ENCODE assay signal across 15 cellular contexts in the genomic region with DNA sequence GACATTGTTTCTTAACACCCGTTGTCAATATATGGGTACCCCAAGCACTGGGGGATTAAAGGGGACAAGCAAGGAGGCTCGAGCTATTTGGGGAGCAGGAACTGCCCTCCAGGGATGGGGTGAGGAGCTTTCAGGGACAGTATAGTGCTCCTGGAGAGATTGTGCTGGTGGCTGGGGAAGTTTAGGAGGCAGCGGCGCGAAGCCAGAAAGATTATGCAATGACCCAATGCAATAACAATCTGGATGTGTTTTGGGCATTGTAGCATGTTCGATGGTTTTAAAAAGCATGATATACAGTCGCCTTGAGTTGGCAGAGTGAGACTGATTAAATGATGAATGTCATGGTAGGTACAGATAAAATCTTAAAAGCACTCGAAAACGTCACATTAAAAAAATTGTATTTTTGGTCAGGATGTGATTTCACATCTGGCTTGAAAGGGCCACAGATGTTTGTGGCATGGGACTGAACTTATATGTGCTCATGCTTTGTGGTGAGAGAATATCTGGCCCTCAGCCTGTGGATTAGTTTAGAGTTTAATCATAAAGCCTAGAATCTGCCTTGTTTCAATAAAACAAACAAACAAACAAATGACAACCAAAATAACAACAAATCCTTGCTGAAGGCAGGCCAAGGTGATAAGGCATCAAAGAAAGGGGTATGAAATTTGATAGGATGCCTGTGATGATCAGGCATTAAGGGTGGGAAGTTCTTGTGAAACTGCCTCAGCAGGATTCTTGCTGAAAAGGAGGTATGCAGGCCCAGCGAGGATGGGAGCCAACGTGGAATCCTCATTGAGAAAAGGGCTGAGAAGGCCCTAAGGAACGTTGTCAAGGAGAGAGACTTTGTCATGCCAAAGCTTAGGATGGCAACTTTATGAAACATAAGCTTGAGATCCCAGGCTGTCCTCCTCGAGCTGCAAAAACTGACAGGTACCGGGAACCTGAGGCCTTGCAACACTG.
"Had no signal": no experiment of that assay in that cellular context is flagged by ENCODE, and none has a peak within 500 bp of the region (broad histone marks: within the 10 kb centered on the region; RNA-seq: fewer than 3 reads in every experiment).

No MANE protein-coding gene starts in this region.

- H3K9me3 Mint-ChIP-seq: activated CD4-positive, alpha-beta memory T cell treated with anti-CD3 and anti-CD28 coated beads, Interleukin-2, amount 10 ng/mL, durations not matched to agents 7 days and 5 days; activated naive CD8-positive, alpha-beta T cell treated with anti-CD3 and anti-CD28 coated beads, Interleukin-2, amount 50 U/mL, for 24 hours; activated T-helper 1 cell treated with anti-CD3 and anti-CD28 coated beads, Interleukin-12 subunit alpha, Interleukin-12 subunit beta, Interleukin-2, Interleukin-4 antibody, amounts not matched to agents 30 ng/mL and 10 ng/mL and 1 ng/mL, durations not matched to agents 14 hours and 24 hours and 36 hours; stimulated activated effector memory CD8-positive, alpha-beta T cell treated with anti-CD3 and anti-CD28 coated beads, Interleukin-12 subunit alpha, Interleukin-12 subunit beta, amount 100 ng/mL, for 72 hours had no signal

- H3K36me3 ChIP-seq: esophagus squamous epithelium, lower lobe of right lung, neutrophil, tibial nerve had no signal

- H3K27me3 Mint-ChIP-seq: activated CD4-positive, alpha-beta memory T cell treated with anti-CD3 and anti-CD28 coated beads, Interleukin-2, amount 10 ng/mL, durations not matched to agents 7 days and 5 days had no signal

- H3K9me3 ChIP-seq: ascending aorta, esophagus squamous epithelium, lower lobe of right lung, neutrophil, tibial nerve had no signal

- DNase-seq: activated CD4-positive, alpha-beta memory T cell treated with anti-CD3 and anti-CD28 coated beads, Interleukin-2, amount 10 ng/mL, durations not matched to agents 7 days and 5 days; activated CD8-positive, alpha-beta memory T cell treated with anti-CD3 and anti-CD28 coated beads, Interleukin-2, amount 50 U/mL, for 4 hours; activated naive CD4-positive, alpha-beta T cell treated with Interleukin-2 at 50 U/mL for 16 hours; activated naive CD8-positive, alpha-beta T cell treated with anti-CD3 and anti-CD28 coated beads, Interleukin-2, amount 50 U/mL, for 24 hours; esophagus squamous epithelium; hippocampal formation; lower lobe of right lung; naive B cell; T-helper 9 cell had no signal

- H3K4me1 Mint-ChIP-seq: activated CD4-positive, alpha-beta memory T cell treated with anti-CD3 and anti-CD28 coated beads, Interleukin-2, amount 10 ng/mL, durations not matched to agents 7 days and 5 days had no signal

- H3K27ac ChIP-seq: esophagus squamous epithelium, lower lobe of right lung, neutrophil, tibial nerve had no signal

- ATAC-seq: activated naive CD8-positive, alpha-beta T cell treated with anti-CD3 and anti-CD28 coated beads, Interleukin-2, amount 50 U/mL, for 24 hours; lower lobe of right lung; right cardiac atrium; stimulated activated effector memory CD8-positive, alpha-beta T cell treated with anti-CD3 and anti-CD28 coated beads, Interleukin-12 subunit alpha, Interleukin-12 subunit beta, amount 100 ng/mL, for 72 hours had no signal

- H3K4me3 Mint-ChIP-seq: activated CD4-positive, alpha-beta memory T cell treated with anti-CD3 and anti-CD28 coated beads, Interleukin-2, amount 10 ng/mL, durations not matched to agents 7 days and 5 days; activated naive CD8-positive, alpha-beta T cell treated with anti-CD3 and anti-CD28 coated beads, Interleukin-2, amount 50 U/mL, for 24 hours; activated T-helper 1 cell treated with anti-CD3 and anti-CD28 coated beads, Interleukin-12 subunit alpha, Interleukin-12 subunit beta, Interleukin-2, Interleukin-4 antibody, amounts not matched to agents 30 ng/mL and 10 ng/mL and 1 ng/mL, durations not matched to agents 14 hours and 24 hours and 36 hours; stimulated activated effector memory CD8-positive, alpha-beta T cell treated with anti-CD3 and anti-CD28 coated beads, Interleukin-12 subunit alpha, Interleukin-12 subunit beta, amount 100 ng/mL, for 72 hours had no signal

- H3K27me3 ChIP-seq: ascending aorta, esophagus squamous epithelium, neutrophil, tibial nerve had no signal

- H3K36me3 Mint-ChIP-seq: stimulated activated effector memory CD8-positive, alpha-beta T cell treated with anti-CD3 and anti-CD28 coated beads, Interleukin-12 subunit alpha, Interleukin-12 subunit beta, amount 100 ng/mL, for 72 hours had no signal

- H3K27ac Mint-ChIP-seq: activated CD4-positive, alpha-beta memory T cell treated with anti-CD3 and anti-CD28 coated beads, Interleukin-2, amount 10 ng/mL, durations not matched to agents 7 days and 5 days; activated naive CD8-positive, alpha-beta T cell treated with anti-CD3 and anti-CD28 coated beads, Interleukin-2, amount 50 U/mL, for 24 hours; activated T-helper 1 cell treated with anti-CD3 and anti-CD28 coated beads, Interleukin-12 subunit alpha, Interleukin-12 subunit beta, Interleukin-2, Interleukin-4 antibody, amounts not matched to agents 30 ng/mL and 10 ng/mL and 1 ng/mL, durations not matched to agents 14 hours and 24 hours and 36 hours had no signal

- H3K4me3 ChIP-seq: ascending aorta, esophagus squamous epithelium, lower lobe of right lung, tibial nerve had no signal
